24 cellular contexts compared by ENCODE assay signal in genomic region chr21:23111070-23111605, GRCh38.
DNase-seq lines count a peak whose midpoint lies in the region; ATAC-seq, FAIRE-seq and TF ChIP-seq lines count a peak whose summit lies in the region.
"Had no signal": no experiment of that assay in that cellular context is flagged by ENCODE, and none has a peak within 500 bp of the region (broad histone marks: within the 10 kb centered on the region; RNA-seq: fewer than 3 reads in every experiment).

No MANE protein-coding gene starts in this region.

- H3K27me3 ChIP-seq in H1 (replicated peaks in 1 of 4; ENCODE audit: control insufficient read depth in 3 of 4, extremely low read depth in 1 of 4, insufficient read depth in 3 of 4, low read length in 3 of 4) (no peaks in the 10 kb centered on the region), upper lobe of right lung (no peaks in the 10 kb centered on the region), H9 (ENCODE audit: insufficient read depth, low read length) (no peaks in the 10 kb centered on the region; the same call in 1 of the 2 replicates)
- H3K27me3 ChIP-seq: MG63, Peyer's patch, SJCRH30 had no signal

- H3K14ac ChIP-seq in H1 (ENCODE audit: insufficient read length) (no peak overlapping the region), H9 (ENCODE audit: insufficient read depth, low read length) (no peak overlapping the region)

- TF ChIP-seq CTCF in H1 (IDR thresholded peaks at IDR 0.05; ENCODE audit: control extremely low read depth in 1 of 3, insufficient read depth in 1 of 3, low read depth in 1 of 3, low read length in 3 of 3) = no peak
- TF ChIP-seq CTCF in coronary artery (IDR thresholded peaks at IDR 0.05) = no peak
- no peak for TF ChIP-seq CTCF in upper lobe of right lung (IDR thresholded peaks at IDR 0.05)
- no peak for TF ChIP-seq CTCF in H9 (conservative IDR thresholded peaks at IDR 0.05)

- peak; percentile 20 for DNase-seq in NCI-H748 (lab: John Stamatoyannopoulos, UW; ENCODE audit: unreplicated experiment)
- DNase-seq in NCI-H748 treated with DMSO at 0.1 percent for 48 hours (lab: John Stamatoyannopoulos, UW) = no peak
- DNase-seq in H1 (ENCODE audit: low read depth in 1 of 2, low spot score in 2 of 2) = no peak
- peak; percentile 80 for DNase-seq in kidney glomerular epithelial cell (lab: John Stamatoyannopoulos, UW)
- no peak for DNase-seq in coronary artery (ENCODE audit: low spot score)
- DNase-seq in upper lobe of right lung = no peak
- DNase-seq in H9 = no peak
- DNase-seq: 8988T; AML-193; C1 segment of cervical spinal cord; CD8-positive, alpha-beta T cell; GM23248; MG63; NCI-H187 treated with DMSO at 0.1 percent for 48 hours; NCI-H2107; NCI-H2227 treated with DMSO at 0.1 percent for 48 hours; NCI-H510A; NCI-H82; Peyer's patch; SJCRH30 had no signal

- no peaks in the 10 kb centered on the region for H3K36me3 ChIP-seq in H1 (ENCODE audit: control insufficient read depth in 2 of 4, insufficient read depth in 4 of 4, low read length in 3 of 4)
- H3K36me3 ChIP-seq in upper lobe of right lung = no peaks in the 10 kb centered on the region
- H3K36me3 ChIP-seq: MG63, Peyer's patch, SJCRH30 had no signal

- H3K79me1 ChIP-seq in H1 (ENCODE audit: low read depth, low read length) = no peaks in the 10 kb centered on the region
- H3K79me1 ChIP-seq in H9 (ENCODE audit: insufficient read depth, low read depth, low read length, poor library complexity, severe bottlenecking) = no peaks in the 10 kb centered on the region

- H3K9ac ChIP-seq in H1 (replicated peaks in 1 of 4; ENCODE audit: extremely low read depth in 1 of 4, low read depth in 3 of 4, low read length in 3 of 4) = peak overlapping the region in 1 of 4 experiments; percentile 34; a peak in 1 of 7 replicates
- no peak overlapping the region for H3K9ac ChIP-seq in H9 (ENCODE audit: extremely low read depth, insufficient read length, low read length)
- H3K9ac ChIP-seq: GM23248 had no signal

- H2BK12ac ChIP-seq in H1 (ENCODE audit: low read depth, low read length) = no peak overlapping the region
- no peak overlapping the region for H2BK12ac ChIP-seq in H9 (ENCODE audit: insufficient read length, low read depth, low read length)

- H3K4me2 ChIP-seq in H1 (ENCODE audit: insufficient read depth in 1 of 2, low read depth in 2 of 2, low read length in 2 of 2) (no peak overlapping the region), H9 (ENCODE audit: insufficient read depth, insufficient read length, low read length) (no peak overlapping the region)

- H3K23me2 ChIP-seq in H1 (ENCODE audit: low read depth, low read length) (no peaks in the 10 kb centered on the region), H9 (ENCODE audit: insufficient read length, low read depth, low read length, poor library complexity, severe bottlenecking) (no peaks in the 10 kb centered on the region)

- H3K36me3 Mint-ChIP-seq in H9 (ENCODE audit: insufficient read depth in 1 of 3, low read depth in 3 of 3) = no peaks in the 10 kb centered on the region
- H3K36me3 Mint-ChIP-seq: CD8-positive, alpha-beta T cell had no signal

- intact Hi-C loops in upper lobe of right lung (cut with DNase I) = no loop called here

- TF ChIP-seq POLR2A in H1 (IDR thresholded peaks at IDR 0.05; ENCODE audit: control extremely low read depth in 1 of 2, low read depth in 2 of 2, low read length in 2 of 2) = no peak

- H3K4me1 ChIP-seq in H1 (replicated peaks in 1 of 4; ENCODE audit: control insufficient read depth in 3 of 4, insufficient read depth in 4 of 4, low read length in 3 of 4) (no peaks in the 10 kb centered on the region), upper lobe of right lung (no peaks in the 10 kb centered on the region), H9 (ENCODE audit: insufficient read depth, low read length) (peaks cover 3% of the 10 kb centered on the region)
- H3K4me1 ChIP-seq: Peyer's patch, SJCRH30 had no signal

- no peak overlapping the region for H3K27ac ChIP-seq in H1 (ENCODE audit: low read depth, low read length)
- no peak overlapping the region for H3K27ac ChIP-seq in coronary artery
- H3K27ac ChIP-seq in upper lobe of right lung = no peak overlapping the region
- no peak overlapping the region for H3K27ac ChIP-seq in H9 (ENCODE audit: insufficient read length, low read depth, low read length)
- H3K27ac ChIP-seq: GM23248, Peyer's patch, SJCRH30 had no signal

- TF ChIP-seq RAD21 in H1 (IDR thresholded peaks at IDR 0.05 in 1 of 2, conservative IDR thresholded peaks at IDR 0.05 in 1 of 2; ENCODE audit: low read depth in 2 of 2, low read length in 2 of 2) = no peak

- H4K20me1 ChIP-seq in H1 (replicated peaks in 1 of 2; ENCODE audit: control insufficient read depth in 1 of 2, insufficient read depth in 2 of 2, low read length in 2 of 2) (no peaks in the 10 kb centered on the region), H9 (ENCODE audit: control insufficient read depth, insufficient read depth, insufficient read length) (no peaks in the 10 kb centered on the region)

- no peak overlapping the region for H3T11ph ChIP-seq in H9 (ENCODE audit: low read length)

- no peak for TF ChIP-seq EP300 in H1 (IDR thresholded peaks at IDR 0.05; ENCODE audit: borderline replicate concordance in 1 of 2, low read depth in 2 of 2, low read length in 2 of 2)

- FAIRE-seq in H1 (lab: Jason Lieb, UNC) = no peak
- FAIRE-seq: G401.6, GM12892, K562 had no signal

- H2BK120ac ChIP-seq in H1 (replicated peaks; ENCODE audit: low read depth, low read length) (no peak overlapping the region), H9 (ENCODE audit: low read depth, low read length, poor library complexity, severe bottlenecking) (no peak overlapping the region)

- POLR2A ChIA-PET in H1 (lab: Charles Lee; ENCODE audit: partially characterized antibody) = no interaction called here

- H3K4me1 Mint-ChIP-seq in H9 = no peaks in the 10 kb centered on the region

- H3K4me3 Mint-ChIP-seq in H9 = no peak overlapping the region
- H3K4me3 Mint-ChIP-seq: CD8-positive, alpha-beta T cell had no signal

- H3K4me3 ChIP-seq in H1 (ENCODE audit: extremely low read depth in 1 of 4, insufficient read depth in 2 of 4, low read depth in 3 of 4, low read length in 4 of 4) (no peak overlapping the region), coronary artery (no peak overlapping the region), upper lobe of right lung (no peak overlapping the region)
- H3K4me3 ChIP-seq: GM23248, K562, MG63, Peyer's patch, SJCRH30 had no signal

- H2BK20ac ChIP-seq in H1 (ENCODE audit: low read length) (no peak overlapping the region), H9 (ENCODE audit: low read depth, low read length, poor library complexity, severe bottlenecking) (no peak overlapping the region)

- H4K5ac ChIP-seq in H1 (ENCODE audit: insufficient read length, low read depth, low read length) (no peak overlapping the region), H9 (ENCODE audit: insufficient read length, low read depth, low read length) (no peak overlapping the region)

- H3K23ac ChIP-seq in H1 (ENCODE audit: insufficient read length) = no peak overlapping the region
- H3K23ac ChIP-seq in H9 (ENCODE audit: insufficient read length, low read depth, low read length) = no peak overlapping the region

- no peak overlapping the region for H2BK15ac ChIP-seq in H1 (ENCODE audit: low read length)
- H2BK15ac ChIP-seq in H9 (ENCODE audit: low read depth, low read length) = no peak overlapping the region

- H2BK5ac ChIP-seq in H1 (ENCODE audit: low read depth, low read length) = no peak overlapping the region
- H2BK5ac ChIP-seq in H9 (ENCODE audit: insufficient read length, low read length) = no peak overlapping the region

- peaks cover 0 to 4% of the 10 kb centered on the region in 2 experiments; a peak in 2 of 5 replicates for H3K9me3 Mint-ChIP-seq in H9
- H3K9me3 Mint-ChIP-seq: CD8-positive, alpha-beta T cell had no signal

- no peak for ATAC-seq in upper lobe of right lung
- ATAC-seq: CD8-positive, alpha-beta T cell; HCT116; K562 had no signal

- H2AK5ac ChIP-seq in H1 (ENCODE audit: low read depth, low read length) (no peak overlapping the region), H9 (ENCODE audit: insufficient read length, low read length) (no peak overlapping the region)

- H4K91ac ChIP-seq in H1 (replicated peaks; ENCODE audit: insufficient read length, low read length) (no peak overlapping the region), H9 (ENCODE audit: insufficient read length, low read depth, low read length) (no peak overlapping the region)

- H3K9me3 ChIP-seq in H1 (ENCODE audit: insufficient read depth in 2 of 2, low read depth in 1 of 2, low read length in 1 of 2) = peaks cover 3 to 4% of the 10 kb centered on the region in 2 experiments; a peak in 1 of 4 replicates
- H3K9me3 ChIP-seq in upper lobe of right lung = no peaks in the 10 kb centered on the region
- H3K9me3 ChIP-seq in H9 (ENCODE audit: control insufficient read depth, low read depth, low read length) = no peaks in the 10 kb centered on the region
- H3K9me3 ChIP-seq: MG63, Peyer's patch, SJCRH30 had no signal

- H3K27me3 Mint-ChIP-seq in H9 (ENCODE audit: low read depth) = no peaks in the 10 kb centered on the region

- CTCF ChIA-PET in H1 (lab: Charles Lee; ENCODE audit: partially characterized antibody) = no interaction called here

- H2AFZ ChIP-seq in H1 (ENCODE audit: low read length) (peak overlapping the region; percentile 76), H9 (ENCODE audit: low read length) (no peak overlapping the region)
- H2AFZ ChIP-seq: GM23248 had no signal

- H3K56ac ChIP-seq in H1 (replicated peaks; ENCODE audit: insufficient read length, low read depth, low read length) (no peak overlapping the region), H9 (ENCODE audit: insufficient read length, low read depth, low read length) (no peak overlapping the region)

- H4K8ac ChIP-seq in H1 (ENCODE audit: extremely low read depth, insufficient read depth, low read length) (no peak overlapping the region), H9 (replicated peaks; ENCODE audit: insufficient read length, low read depth, low read length) (no peak overlapping the region)

- H3K27ac Mint-ChIP-seq in H9 = no peak overlapping the region
- H3K27ac Mint-ChIP-seq: CD8-positive, alpha-beta T cell had no signal

- H3K18ac ChIP-seq in H1 (ENCODE audit: extremely low read depth, low read length) = no peak overlapping the region
- no peak overlapping the region for H3K18ac ChIP-seq in H9 (ENCODE audit: insufficient read length, low read depth, low read length)

- H3K4ac ChIP-seq in H1 (replicated peaks; ENCODE audit: insufficient read length, low read depth, low read length) (no peak overlapping the region), H9 (ENCODE audit: low read depth, low read length) (no peak overlapping the region)

- WGBS in H1 (ENCODE audit: extremely low coverage in 1 of 2, insufficient coverage in 1 of 2, insufficient read length in 1 of 2, insufficient replicate concordance in 2 of 2, low coverage in 1 of 2, low lambda C conversion rate in 2 of 2, missing lambda C conversion rate in 1 of 2), 2 experiments = 87% methylated on average over 3 of the region's 3 CpGs; no CpG with 5 or more reads in 1 of the 2 experiments
- WGBS in H9 (ENCODE audit: extremely low coverage, insufficient read length, low lambda C conversion rate) = no CpG with 5 or more reads among the region's 3 CpGs

- no peaks in the 10 kb centered on the region for H3K79me2 ChIP-seq in H1 (ENCODE audit: control insufficient read depth in 1 of 2, insufficient read depth in 2 of 2, low read length in 2 of 2)
- H3K79me2 ChIP-seq in H9 (ENCODE audit: insufficient read depth, low read length) = no peaks in the 10 kb centered on the region

TF ChIP-seq in H1, 55 proteins besides CTCF, POLR2A, EP300 and RAD21 (continues in another document):
- no peak for TF ChIP-seq SAP30 (IDR thresholded peaks at IDR 0.05; ENCODE audit: insufficient read depth, insufficient replicate concordance, low read length)

Comparison
In these comparisons a context has a peak if more than half of its experiments do, and no peak if none do; other contexts are left out.
1. DNase-seq: peak in NCI-H748 (single experiment) and kidney glomerular epithelial cell (single experiment); none in NCI-H748 treated with DMSO at 0.1 percent for 48 hours (single experiment), H1 (0 of 2), coronary artery (single experiment), upper lobe of right lung (single experiment) and H9 (single experiment).